Comparison of ENCODE assay signal across 16 cellular contexts in genomic region chr6:45822269-45822812, GRCh38.
DNase-seq lines count a peak whose midpoint lies in the region; ATAC-seq and TF ChIP-seq lines count a peak whose summit lies in the region.
"Had no signal": no experiment of that assay in that cellular context is flagged by ENCODE, and none has a peak within 500 bp of the region (broad histone marks: within the 10 kb centered on the region; RNA-seq: fewer than 3 reads in every experiment).

No MANE protein-coding gene starts in this region.

- H3K9me3 Mint-ChIP-seq in natural killer cell treated with Interleukin-12 subunit alpha and Interleukin-12 subunit beta and Interleukin-15 and Interleukin-18, amount 100 ng/mL, for 72 hours, result peaks cover 3% of the 10 kb centered on the region
- peaks cover 0 to 2% of the 10 kb centered on the region in 2 donors for H3K9me3 Mint-ChIP-seq in natural killer cell
- H3K9me3 Mint-ChIP-seq in activated T-cell treated with anti-CD3 and anti-CD28 coated beads, Interleukin-2, amount 50 U/mL, for 72 hours, result peaks cover 6 to 8% of the 10 kb centered on the region in 2 donors

- intact Hi-C loops in natural killer cell (cut with micrococcal nuclease), result no loop called here

- peaks cover 20% of the 10 kb centered on the region for H3K36me3 Mint-ChIP-seq in natural killer cell treated with Interleukin-12 subunit alpha and Interleukin-12 subunit beta and Interleukin-15 and Interleukin-18, amount 100 ng/mL, for 72 hours
- no peaks in the 10 kb centered on the region for H3K36me3 Mint-ChIP-seq in natural killer cell
- H3K36me3 Mint-ChIP-seq in activated T-cell treated with anti-CD3 and anti-CD28 coated beads, Interleukin-2, amount 50 U/mL, for 72 hours (ENCODE audit: insufficient read depth in 2 of 2), result peaks cover 11 to 19% of the 10 kb centered on the region in 2 donors

- ATAC-seq in natural killer cell treated with Interleukin-12 subunit alpha and Interleukin-12 subunit beta and Interleukin-15 and Interleukin-18, amount 100 ng/mL, for 72 hours, result no peak
- ATAC-seq in natural killer cell, result no peak
- ATAC-seq in activated T-cell treated with anti-CD3 and anti-CD28 coated beads, Interleukin-2, amount 50 U/mL, for 72 hours (replicated peaks in 1 of 2), result peak; percentile 89 to 90
- ATAC-seq in stimulated activated naive CD8-positive, alpha-beta T cell treated with anti-CD3 and anti-CD28 coated beads, Interleukin-15, Interleukin-2, amounts not matched to agents 100 U/mL and 50 U/mL, for 24 hours, result peak; percentile 89
- ATAC-seq in GM21786 (IDR thresholded peaks at IDR 0.05; ENCODE audit: unreplicated experiment), result no peak
- ATAC-seq in GM19328 (IDR thresholded peaks at IDR 0.05; ENCODE audit: unreplicated experiment), result no peak
- ATAC-seq: Panc1 had no signal

- DNase-seq in natural killer cell treated with Interleukin-12 subunit alpha and Interleukin-12 subunit beta and Interleukin-15 and Interleukin-18, amount 100 ng/mL, for 72 hours (ENCODE audit: low spot score), result no peak
- DNase-seq in natural killer cell (no peak), MV-4-11 (lab: John Stamatoyannopoulos, UW) (peak; percentile 85), A172 (ENCODE audit: low spot score) (no peak)
- peak; percentile 44 to 66 for DNase-seq in activated T-cell treated with anti-CD3 and anti-CD28 coated beads, Interleukin-2, amount 50 U/mL, for 72 hours
- DNase-seq in stimulated activated naive CD8-positive, alpha-beta T cell treated with anti-CD3 and anti-CD28 coated beads, Interleukin-15, Interleukin-2, amounts not matched to agents 100 U/mL and 50 U/mL, for 24 hours, result peak; percentile 40
- DNase-seq: caudate nucleus; DMS153; effector memory CD4-positive, alpha-beta T cell; left ventricle myocardium inferior; NCI-H1694 treated with DMSO at 0.1 percent for 48 hours; SW 1271; transverse colon had no signal

- TF ChIP-seq CTCF in natural killer cell (IDR thresholded peaks at IDR 0.05), result no peak

- peak overlapping the region; percentile 31 to 65 for H3K27ac Mint-ChIP-seq in natural killer cell treated with Interleukin-12 subunit alpha and Interleukin-12 subunit beta and Interleukin-15 and Interleukin-18, amount 100 ng/mL, for 72 hours
- H3K27ac Mint-ChIP-seq in natural killer cell, result no peak overlapping the region
- peak overlapping the region; percentile 89 for H3K27ac Mint-ChIP-seq in activated T-cell treated with anti-CD3 and anti-CD28 coated beads, Interleukin-2, amount 50 U/mL, for 72 hours

- H3K4me1 Mint-ChIP-seq in natural killer cell treated with Interleukin-12 subunit alpha and Interleukin-12 subunit beta and Interleukin-15 and Interleukin-18, amount 100 ng/mL, for 72 hours (ENCODE audit: low read depth in 2 of 2), result peaks cover 4 to 5% of the 10 kb centered on the region in 2 donors
- H3K4me1 Mint-ChIP-seq in natural killer cell, result no peaks in the 10 kb centered on the region
- H3K4me1 Mint-ChIP-seq in activated T-cell treated with anti-CD3 and anti-CD28 coated beads, Interleukin-2, amount 50 U/mL, for 72 hours (ENCODE audit: low read depth), result peaks cover 73% of the 10 kb centered on the region

- peak overlapping the region; percentile 23 for H3K4me3 Mint-ChIP-seq in natural killer cell treated with Interleukin-12 subunit alpha and Interleukin-12 subunit beta and Interleukin-15 and Interleukin-18, amount 100 ng/mL, for 72 hours
- H3K4me3 Mint-ChIP-seq in natural killer cell, result no peak overlapping the region
- H3K4me3 Mint-ChIP-seq in activated T-cell treated with anti-CD3 and anti-CD28 coated beads, Interleukin-2, amount 50 U/mL, for 72 hours, result peak overlapping the region; percentile 75 to 77

- H3K27me3 Mint-ChIP-seq in natural killer cell treated with Interleukin-12 subunit alpha and Interleukin-12 subunit beta and Interleukin-15 and Interleukin-18, amount 100 ng/mL, for 72 hours, result peaks cover 13 to 22% of the 10 kb centered on the region in 2 donors
- H3K27me3 Mint-ChIP-seq in natural killer cell (ENCODE audit: low read depth in 2 of 2), result peaks cover 4 to 33% of the 10 kb centered on the region in 2 donors
- H3K27me3 Mint-ChIP-seq in activated T-cell treated with anti-CD3 and anti-CD28 coated beads, Interleukin-2, amount 50 U/mL, for 72 hours (ENCODE audit: low read depth), result no peaks in the 10 kb centered on the region

Comparison
In these comparisons a context has a peak if more than half of its experiments do, and no peak if none do; other contexts are left out.
1. H3K27ac Mint-ChIP-seq: peak in natural killer cell treated with Interleukin-12 subunit alpha and Interleukin-12 subunit beta and Interleukin-15 and Interleukin-18, amount 100 ng/mL, for 72 hours (2 of 2) and activated T-cell treated with anti-CD3 and anti-CD28 coated beads, Interleukin-2, amount 50 U/mL, for 72 hours (single experiment); none in natural killer cell (0 of 2).
2. ATAC-seq: peak in activated T-cell treated with anti-CD3 and anti-CD28 coated beads, Interleukin-2, amount 50 U/mL, for 72 hours (2 of 2) and stimulated activated naive CD8-positive, alpha-beta T cell treated with anti-CD3 and anti-CD28 coated beads, Interleukin-15, Interleukin-2, amounts not matched to agents 100 U/mL and 50 U/mL, for 24 hours (single experiment); none in natural killer cell treated with Interleukin-12 subunit alpha and Interleukin-12 subunit beta and Interleukin-15 and Interleukin-18, amount 100 ng/mL, for 72 hours (0 of 2), natural killer cell (0 of 3), GM21786 (single experiment) and GM19328 (single experiment).
3. DNase-seq: peak in MV-4-11 (single experiment), activated T-cell treated with anti-CD3 and anti-CD28 coated beads, Interleukin-2, amount 50 U/mL, for 72 hours (2 of 2) and stimulated activated naive CD8-positive, alpha-beta T cell treated with anti-CD3 and anti-CD28 coated beads, Interleukin-15, Interleukin-2, amounts not matched to agents 100 U/mL and 50 U/mL, for 24 hours (single experiment); none in natural killer cell treated with Interleukin-12 subunit alpha and Interleukin-12 subunit beta and Interleukin-15 and Interleukin-18, amount 100 ng/mL, for 72 hours (single experiment), natural killer cell (single experiment) and A172 (single experiment).